In the genomic region with DNA sequence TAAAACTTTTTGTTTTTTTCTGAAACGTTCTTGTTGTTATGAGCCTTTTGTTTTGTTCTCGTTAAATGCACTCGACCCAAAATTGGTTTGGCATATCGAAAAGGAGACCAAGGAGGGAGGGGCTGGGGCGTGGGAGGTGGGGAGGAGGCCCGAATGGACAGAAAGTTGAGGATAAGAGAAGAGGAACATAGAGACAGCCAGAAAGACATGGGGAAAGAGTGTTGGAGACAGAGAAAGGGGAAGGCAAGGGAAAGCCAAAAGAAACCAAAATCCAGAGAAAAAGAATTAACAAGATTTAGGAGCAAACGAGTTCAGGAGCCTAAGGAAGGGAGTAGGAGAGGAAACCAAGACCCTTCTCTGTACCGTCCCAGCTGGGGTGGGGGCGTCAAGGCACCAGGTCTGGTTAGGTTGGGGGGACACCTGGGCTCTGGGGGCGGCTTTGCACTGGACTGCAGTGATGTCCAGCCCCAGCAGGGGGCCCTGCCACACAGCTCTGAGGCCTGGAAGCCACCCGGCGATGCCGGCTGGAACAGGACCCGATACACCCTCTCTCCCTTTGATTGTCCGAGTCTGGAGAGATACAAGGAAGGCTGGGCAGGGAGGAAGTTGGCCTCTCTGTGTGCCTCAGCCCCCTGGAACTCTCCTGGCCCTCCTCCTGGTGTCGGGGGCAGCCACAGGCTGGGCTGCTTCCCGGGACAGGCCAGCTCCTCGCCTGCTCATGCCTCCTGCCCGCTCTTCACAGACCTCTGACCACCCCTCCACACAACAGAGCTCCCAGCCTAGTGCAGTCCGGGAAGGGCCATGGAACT, we compare ENCODE assay signal across 1 cellular context.
TF ChIP-seq lines count a peak whose summit lies in the region.

No MANE protein-coding gene starts in this region.

TF ChIP-seq in GM23338, 12 proteins besides CTCF, POLR2A, EP300 and RAD21 (continued from another document):
- TF ChIP-seq, protein P1, sequence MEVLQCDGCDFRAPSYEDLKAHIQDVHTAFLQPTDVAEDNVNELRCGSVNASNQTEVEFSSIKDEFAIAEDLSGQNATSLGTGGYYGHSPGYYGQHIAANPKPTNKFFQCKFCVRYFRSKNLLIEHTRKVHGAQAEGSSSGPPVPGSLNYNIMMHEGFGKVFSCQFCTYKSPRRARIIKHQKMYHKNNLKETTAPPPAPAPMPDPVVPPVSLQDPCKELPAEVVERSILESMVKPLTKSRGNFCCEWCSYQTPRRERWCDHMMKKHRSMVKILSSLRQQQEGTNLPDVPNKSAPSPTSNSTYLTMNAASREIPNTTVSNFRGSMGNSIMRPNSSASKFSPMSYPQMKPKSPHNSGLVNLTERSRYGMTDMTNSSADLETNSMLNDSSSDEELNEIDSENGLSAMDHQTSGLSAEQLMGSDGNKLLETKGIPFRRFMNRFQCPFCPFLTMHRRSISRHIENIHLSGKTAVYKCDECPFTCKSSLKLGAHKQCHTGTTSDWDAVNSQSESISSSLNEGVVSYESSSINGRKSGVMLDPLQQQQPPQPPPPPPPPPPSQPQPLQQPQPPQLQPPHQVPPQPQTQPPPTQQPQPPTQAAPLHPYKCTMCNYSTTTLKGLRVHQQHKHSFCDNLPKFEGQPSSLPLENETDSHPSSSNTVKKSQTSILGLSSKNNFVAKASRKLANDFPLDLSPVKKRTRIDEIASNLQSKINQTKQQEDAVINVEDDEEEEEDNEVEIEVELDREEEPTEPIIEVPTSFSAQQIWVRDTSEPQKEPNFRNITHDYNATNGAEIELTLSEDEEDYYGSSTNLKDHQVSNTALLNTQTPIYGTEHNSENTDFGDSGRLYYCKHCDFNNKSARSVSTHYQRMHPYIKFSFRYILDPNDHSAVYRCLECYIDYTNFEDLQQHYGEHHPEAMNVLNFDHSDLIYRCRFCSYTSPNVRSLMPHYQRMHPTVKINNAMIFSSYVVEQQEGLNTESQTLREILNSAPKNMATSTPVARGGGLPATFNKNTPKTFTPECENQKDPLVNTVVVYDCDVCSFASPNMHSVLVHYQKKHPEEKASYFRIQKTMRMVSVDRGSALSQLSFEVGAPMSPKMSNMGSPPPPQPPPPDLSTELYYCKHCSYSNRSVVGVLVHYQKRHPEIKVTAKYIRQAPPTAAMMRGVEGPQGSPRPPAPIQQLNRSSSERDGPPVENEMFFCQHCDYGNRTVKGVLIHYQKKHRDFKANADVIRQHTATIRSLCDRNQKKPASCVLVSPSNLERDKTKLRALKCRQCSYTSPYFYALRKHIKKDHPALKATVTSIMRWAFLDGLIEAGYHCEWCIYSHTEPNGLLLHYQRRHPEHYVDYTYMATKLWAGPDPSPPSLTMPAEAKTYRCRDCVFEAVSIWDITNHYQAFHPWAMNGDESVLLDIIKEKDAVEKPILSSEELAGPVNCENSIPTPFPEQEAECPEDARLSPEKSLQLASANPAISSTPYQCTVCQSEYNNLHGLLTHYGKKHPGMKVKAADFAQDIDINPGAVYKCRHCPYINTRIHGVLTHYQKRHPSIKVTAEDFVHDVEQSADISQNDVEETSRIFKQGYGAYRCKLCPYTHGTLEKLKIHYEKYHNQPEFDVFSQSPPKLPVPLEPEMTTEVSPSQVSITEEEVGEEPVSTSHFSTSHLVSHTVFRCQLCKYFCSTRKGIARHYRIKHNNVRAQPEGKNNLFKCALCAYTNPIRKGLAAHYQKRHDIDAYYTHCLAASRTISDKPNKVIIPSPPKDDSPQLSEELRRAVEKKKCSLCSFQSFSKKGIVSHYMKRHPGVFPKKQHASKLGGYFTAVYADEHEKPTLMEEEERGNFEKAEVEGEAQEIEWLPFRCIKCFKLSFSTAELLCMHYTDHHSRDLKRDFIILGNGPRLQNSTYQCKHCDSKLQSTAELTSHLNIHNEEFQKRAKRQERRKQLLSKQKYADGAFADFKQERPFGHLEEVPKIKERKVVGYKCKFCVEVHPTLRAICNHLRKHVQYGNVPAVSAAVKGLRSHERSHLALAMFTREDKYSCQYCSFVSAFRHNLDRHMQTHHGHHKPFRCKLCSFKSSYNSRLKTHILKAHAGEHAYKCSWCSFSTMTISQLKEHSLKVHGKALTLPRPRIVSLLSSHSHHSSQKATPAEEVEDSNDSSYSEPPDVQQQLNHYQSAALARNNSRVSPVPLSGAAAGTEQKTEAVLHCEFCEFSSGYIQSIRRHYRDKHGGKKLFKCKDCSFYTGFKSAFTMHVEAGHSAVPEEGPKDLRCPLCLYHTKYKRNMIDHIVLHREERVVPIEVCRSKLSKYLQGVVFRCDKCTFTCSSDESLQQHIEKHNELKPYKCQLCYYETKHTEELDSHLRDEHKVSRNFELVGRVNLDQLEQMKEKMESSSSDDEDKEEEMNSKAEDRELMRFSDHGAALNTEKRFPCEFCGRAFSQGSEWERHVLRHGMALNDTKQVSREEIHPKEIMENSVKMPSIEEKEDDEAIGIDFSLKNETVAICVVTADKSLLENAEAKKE (CRISPR knock-in tag; IDR thresholded peaks at IDR 0.05): no peak
- TF ChIP-seq, protein P2, sequence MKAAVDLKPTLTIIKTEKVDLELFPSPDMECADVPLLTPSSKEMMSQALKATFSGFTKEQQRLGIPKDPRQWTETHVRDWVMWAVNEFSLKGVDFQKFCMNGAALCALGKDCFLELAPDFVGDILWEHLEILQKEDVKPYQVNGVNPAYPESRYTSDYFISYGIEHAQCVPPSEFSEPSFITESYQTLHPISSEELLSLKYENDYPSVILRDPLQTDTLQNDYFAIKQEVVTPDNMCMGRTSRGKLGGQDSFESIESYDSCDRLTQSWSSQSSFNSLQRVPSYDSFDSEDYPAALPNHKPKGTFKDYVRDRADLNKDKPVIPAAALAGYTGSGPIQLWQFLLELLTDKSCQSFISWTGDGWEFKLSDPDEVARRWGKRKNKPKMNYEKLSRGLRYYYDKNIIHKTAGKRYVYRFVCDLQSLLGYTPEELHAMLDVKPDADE (IDR thresholded peaks at IDR 0.05): no peak
- TF ChIP-seq ZNF114 (CRISPR knock-in tag; IDR thresholded peaks at IDR 0.05) (no peak), POLR2AphosphoS5 (IDR thresholded peaks at IDR 0.05; ENCODE audit: low read depth) (no peak), EZH2 (IDR thresholded peaks at IDR 0.05; ENCODE audit: low read depth, unreplicated experiment) (no peak), CREB1 (CRISPR knock-in tag; IDR thresholded peaks at IDR 0.05; ENCODE audit: low read depth) (no peak)
